1 cellular context compared by ENCODE assay signal in genomic region chr5:172852490-172853354, GRCh38.
TF ChIP-seq lines count a peak whose summit lies in the region.

No MANE protein-coding gene starts in this region.

TF ChIP-seq in HepG2, 621 proteins besides CTCF, POLR2A, EP300 and RAD21 (continued from another document and continues in another):
- TF ChIP-seq ZBTB34 (CRISPR knock-in tag; IDR thresholded peaks at IDR 0.05) (no peak), SNAI1 (CRISPR knock-in tag; IDR thresholded peaks at IDR 0.05; ENCODE audit: borderline replicate concordance) (no peak), ZFP1 (CRISPR knock-in tag; IDR thresholded peaks at IDR 0.05) (no peak), MTA3 (CRISPR knock-in tag; IDR thresholded peaks at IDR 0.05) (no peak), HNRNPL (IDR thresholded peaks at IDR 0.05; ENCODE audit: low read depth, low read length) (0 out of 2 replicates have a peak, but pooled peaks have one; percentile 28), MXD4 (CRISPR knock-in tag; IDR thresholded peaks at IDR 0.05) (peak; percentile 93; the same call in 1 of the 2 replicates), REL (CRISPR knock-in tag; conservative IDR thresholded peaks at IDR 0.05) (no peak), ZNF432 (CRISPR knock-in tag; IDR thresholded peaks at IDR 0.05; ENCODE audit: borderline replicate concordance) (no peak), THAP8 (CRISPR knock-in tag; IDR thresholded peaks at IDR 0.05; ENCODE audit: borderline replicate concordance) (no peak), ZC3H4 (CRISPR knock-in tag; IDR thresholded peaks at IDR 0.05; ENCODE audit: borderline replicate concordance) (no peak), PAXIP1 (CRISPR knock-in tag; conservative IDR thresholded peaks at IDR 0.05) (peak; percentile 92), TBX2 (CRISPR knock-in tag; IDR thresholded peaks at IDR 0.05; ENCODE audit: borderline replicate concordance) (peak; percentile 93), TIGD3 (CRISPR knock-in tag; IDR thresholded peaks at IDR 0.05; ENCODE audit: borderline replicate concordance) (no peak), ZNF784 (CRISPR knock-in tag; IDR thresholded peaks at IDR 0.05; ENCODE audit: borderline replicate concordance) (peak; percentile 93; the same call in 1 of the 2 replicates), DZIP1 (CRISPR knock-in tag; IDR thresholded peaks at IDR 0.05) (no peak), STAT5B (CRISPR knock-in tag; IDR thresholded peaks at IDR 0.05) (0 out of 2 replicates have a peak, but pooled peaks have one; percentile 71), ZNF101 (CRISPR knock-in tag; IDR thresholded peaks at IDR 0.05; ENCODE audit: borderline replicate concordance, low read depth) (0 out of 2 replicates have a peak, but pooled peaks have one; percentile 80), THAP9 (CRISPR knock-in tag; IDR thresholded peaks at IDR 0.05; ENCODE audit: borderline replicate concordance) (peak; percentile 68; the same call in 1 of the 2 replicates), ZFP36 (IDR thresholded peaks at IDR 0.05; ENCODE audit: borderline replicate concordance, low read depth, low read length, partially characterized antibody) (no peak), GMEB1 (CRISPR knock-in tag; IDR thresholded peaks at IDR 0.05; ENCODE audit: borderline replicate concordance) (peak; percentile 71; the same call in 1 of the 2 replicates), TBX3 (IDR thresholded peaks at IDR 0.05; ENCODE audit: borderline replicate concordance) (peak; percentile 62; the same call in 1 of the 2 replicates), CHD2 (IDR thresholded peaks at IDR 0.05; ENCODE audit: low read depth, low read length) (no peak), ZBTB1 (CRISPR knock-in tag; IDR thresholded peaks at IDR 0.05; ENCODE audit: borderline replicate concordance) (no peak), ZNF431 (CRISPR knock-in tag; IDR thresholded peaks at IDR 0.05; ENCODE audit: borderline replicate concordance, low read depth) (peak; percentile 75; the same call in 1 of the 2 replicates), MED1 (CRISPR knock-in tag; IDR thresholded peaks at IDR 0.05) (peak; percentile 97), MZF1 (CRISPR knock-in tag; IDR thresholded peaks at IDR 0.05; ENCODE audit: borderline replicate concordance) (no peak), IRF2 (CRISPR knock-in tag; IDR thresholded peaks at IDR 0.05) (peak; percentile 80), CCAR2 (optimal IDR thresholded peaks at IDR 0.05; ENCODE audit: low read depth, low read length) (no peak), REST (IDR thresholded peaks at IDR 0.05; ENCODE audit: borderline replicate concordance in 1 of 2, low read depth in 1 of 2, low read length in 2 of 2) (no peak), NCOA1 (CRISPR knock-in tag; IDR thresholded peaks at IDR 0.05) (peak; percentile 97), ZNF460 (CRISPR knock-in tag; IDR thresholded peaks at IDR 0.05; ENCODE audit: borderline replicate concordance) (no peak), BHLHE40 (IDR thresholded peaks at IDR 0.05; ENCODE audit: low read length) (peak; percentile 88), SP1 (IDR thresholded peaks at IDR 0.05) (no peak), SP1 (CRISPR knock-in tag; IDR thresholded peaks at IDR 0.05) (peak; percentile 18; the same call in 1 of the 2 replicates), GTF2F1 (IDR thresholded peaks at IDR 0.05; ENCODE audit: low read length) (0 out of 2 replicates have a peak, but pooled peaks have one; percentile 28), ZNF644 (CRISPR knock-in tag; IDR thresholded peaks at IDR 0.05; ENCODE audit: low read depth) (peak; percentile 73), SMC3 (IDR thresholded peaks at IDR 0.05; ENCODE audit: low read length) (no peak), RNF2 (conservative IDR thresholded peaks at IDR 0.05; ENCODE audit: low read depth) (peak; percentile 85), NFE2L1 (CRISPR knock-in tag; IDR thresholded peaks at IDR 0.05; ENCODE audit: borderline replicate concordance) (0 out of 2 replicates have a peak, but pooled peaks have one; percentile 56), ZFYVE20 (CRISPR knock-in tag; IDR thresholded peaks at IDR 0.05; ENCODE audit: borderline replicate concordance, low read depth) (no peak), IKZF4 (CRISPR knock-in tag; IDR thresholded peaks at IDR 0.05; ENCODE audit: borderline replicate concordance, low read depth, not compliant biosample characterization) (peak; percentile 87)
